In genomic region chr10:63795461-63795860, GRCh38 we compare ENCODE assay signal across 1 cellular context.
TF ChIP-seq lines count a peak whose summit lies in the region.

No MANE protein-coding gene starts in this region.

TF ChIP-seq in SK-N-SH, 30 proteins besides CTCF, POLR2A, EP300 and RAD21 (continued from another document):
- no peak for TF ChIP-seq PBX3 (IDR thresholded peaks at IDR 0.05)
- TF ChIP-seq ELF1 (IDR thresholded peaks at IDR 0.05) = no peak
- no peak for TF ChIP-seq FOXM1 (IDR thresholded peaks at IDR 0.05; ENCODE audit: low read depth)
- TF ChIP-seq RCOR1 (IDR thresholded peaks at IDR 0.05; ENCODE audit: low read length) = 0 out of 2 replicates have a peak, but pooled peaks have one; percentile 14
- TF ChIP-seq USF1 (IDR thresholded peaks at IDR 0.05; ENCODE audit: borderline replicate concordance, low read depth) = no peak
